10 cellular contexts compared by ENCODE assay signal in the genomic region with DNA sequence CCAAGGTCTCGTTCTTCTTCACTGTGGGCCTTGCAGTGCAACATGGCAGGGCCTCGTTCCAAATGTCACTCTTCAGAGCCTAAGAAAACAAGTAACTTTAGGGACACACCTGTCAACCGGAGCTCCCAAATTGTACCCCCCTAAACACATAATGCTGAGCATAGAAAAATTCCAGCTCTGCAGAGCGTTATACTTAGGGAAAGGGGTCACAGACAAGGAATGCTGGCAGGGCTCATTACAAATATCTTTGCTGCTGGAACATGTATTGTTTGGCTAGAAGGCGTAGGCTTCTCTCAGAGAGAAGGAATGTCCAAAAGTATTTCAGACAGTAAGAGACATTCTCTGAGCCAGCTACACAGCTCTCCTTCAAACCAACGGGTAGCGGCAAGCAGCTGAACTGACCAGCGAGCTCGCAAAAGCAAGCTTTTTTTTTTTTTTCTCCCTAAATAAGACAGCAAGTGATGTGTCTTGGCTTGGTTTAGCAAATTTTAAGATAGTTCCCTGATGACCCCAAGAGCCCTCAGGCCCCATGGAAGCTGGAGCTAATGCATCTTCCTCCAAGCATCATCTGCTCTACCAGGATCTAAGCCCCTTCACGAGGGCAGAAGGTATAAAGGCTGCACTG. TPM values are rescaled to one million over a fixed set of nuclear protein-coding genes. Genes with fewer than 3 reads are reported as not detected.
DNase-seq lines count a peak whose midpoint lies in the region; ATAC-seq and TF ChIP-seq lines count a peak whose summit lies in the region.
"Had no signal": no experiment of that assay in that cellular context is flagged by ENCODE, and none has a peak within 500 bp of the region (broad histone marks: within the 10 kb centered on the region; RNA-seq: fewer than 3 reads in every experiment).

No MANE protein-coding gene starts in this region.

- ATAC-seq in effector memory CD8-positive, alpha-beta T cell (replicated peaks), result no peak
- ATAC-seq in GM21717 (IDR thresholded peaks at IDR 0.05; ENCODE audit: unreplicated experiment), result no peak
- ATAC-seq: activated CD8-positive, alpha-beta T cell treated with anti-CD3 and anti-CD28 coated beads, Interleukin-2, amount 10 ng/mL, durations not matched to agents 7 days and 5 days had no signal

- no peaks in the 10 kb centered on the region for H3K27me3 Mint-ChIP-seq in activated CD4-positive, alpha-beta memory T cell treated with anti-CD3 and anti-CD28 coated beads, Interleukin-2, amount 10 ng/mL, durations not matched to agents 7 days and 5 days
- H3K27me3 Mint-ChIP-seq in activated CD4-positive, alpha-beta memory T cell treated with anti-CD3 and anti-CD28 coated beads for 36 hours, result no peaks in the 10 kb centered on the region
- no peaks in the 10 kb centered on the region for H3K27me3 Mint-ChIP-seq in effector memory CD8-positive, alpha-beta T cell

- H3K27ac ChIP-seq in muscle layer of colon (ENCODE audit: low read depth, low read length) (peak overlapping the region; percentile 53), uterus (peak overlapping the region; percentile 61 to 77), WERI-Rb-1 (no peak overlapping the region)

- no peak for TF ChIP-seq POLR2A in uterus (IDR thresholded peaks at IDR 0.05)

- H3K27me3 ChIP-seq in muscle layer of colon (ENCODE audit: control insufficient read depth in 1 of 2, insufficient read depth in 2 of 2, low read length in 2 of 2), result no peaks in the 10 kb centered on the region
- no peaks in the 10 kb centered on the region for H3K27me3 ChIP-seq in uterus
- H3K27me3 ChIP-seq in WERI-Rb-1 (ENCODE audit: insufficient read depth, low read depth, severe bottlenecking), result no peaks in the 10 kb centered on the region

- peaks cover 81% of the 10 kb centered on the region for H3K36me3 Mint-ChIP-seq in activated CD4-positive, alpha-beta memory T cell treated with anti-CD3 and anti-CD28 coated beads, Interleukin-2, amount 10 ng/mL, durations not matched to agents 7 days and 5 days (ENCODE audit: low read depth)
- peaks cover 34% of the 10 kb centered on the region for H3K36me3 Mint-ChIP-seq in activated CD4-positive, alpha-beta memory T cell treated with anti-CD3 and anti-CD28 coated beads for 36 hours
- peaks cover 7% of the 10 kb centered on the region for H3K36me3 Mint-ChIP-seq in effector memory CD8-positive, alpha-beta T cell (ENCODE audit: insufficient read depth)

- peak overlapping the region; percentile 88 for H3K27ac Mint-ChIP-seq in activated CD4-positive, alpha-beta memory T cell treated with anti-CD3 and anti-CD28 coated beads, Interleukin-2, amount 10 ng/mL, durations not matched to agents 7 days and 5 days
- no peak overlapping the region for H3K27ac Mint-ChIP-seq in activated CD4-positive, alpha-beta memory T cell treated with anti-CD3 and anti-CD28 coated beads for 36 hours
- peak overlapping the region; percentile 87 to 92 for H3K27ac Mint-ChIP-seq in effector memory CD8-positive, alpha-beta T cell

- CTCF ChIA-PET in activated CD4-positive, alpha-beta memory T cell treated with anti-CD3 and anti-CD28 coated beads, Interleukin-2, amount 10 ng/mL, durations not matched to agents 7 days and 5 days (lab: Charles Lee), result interaction anchor here (0.6 to 1.4 kb wide), 7 partner anchors 24 to 269 kb away, joined by 3 to 4 read pairs (median 3); a partner anchor contains a TSS
- CTCF ChIA-PET in activated CD4-positive, alpha-beta memory T cell treated with anti-CD3 and anti-CD28 coated beads for 36 hours (lab: Charles Lee), result interaction anchor here (0.6 kb wide), 1 partner anchor 212 kb away, joined by 4 read pairs; no protein-coding TSS in a partner anchor

- H3K36me3 ChIP-seq in muscle layer of colon (ENCODE audit: insufficient read depth, low read length) (peaks cover 25% of the 10 kb centered on the region), uterus (no peaks in the 10 kb centered on the region), WERI-Rb-1 (peaks cover 77% of the 10 kb centered on the region)

- intact Hi-C loops in activated CD4-positive, alpha-beta memory T cell treated with anti-CD3 and anti-CD28 coated beads for 36 hours (cut with micrococcal nuclease), result loop anchor here (10.0 kb wide), 1 partner anchor 268 kb away; a partner anchor contains a TSS
- intact Hi-C loops in uterus (cut with DNase I; ENCODE audit: low total_unique reads), result no loop called here

- no peak for DNase-seq in activated CD4-positive, alpha-beta memory T cell treated with anti-CD3 and anti-CD28 coated beads, Interleukin-2, amount 10 ng/mL, durations not matched to agents 7 days and 5 days
- DNase-seq in activated CD4-positive, alpha-beta memory T cell treated with anti-CD3 and anti-CD28 coated beads for 36 hours, result no peak
- DNase-seq in effector memory CD8-positive, alpha-beta T cell, result no peak
- DNase-seq in uterus (no peak), NCI-H1105 (lab: John Stamatoyannopoulos, UW) (no peak), WERI-Rb-1 (no peak)
- DNase-seq: activated CD8-positive, alpha-beta T cell treated with anti-CD3 and anti-CD28 coated beads, Interleukin-2, amount 10 ng/mL, durations not matched to agents 7 days and 5 days had no signal

- TF ChIP-seq CTCF in uterus (IDR thresholded peaks at IDR 0.05) (no peak), WERI-Rb-1 (IDR thresholded peaks at IDR 0.05; ENCODE audit: low read depth, low read length) (no peak)

- no peak overlapping the region for H3K9ac ChIP-seq in muscle layer of colon (ENCODE audit: low read length)

- H3K4me1 ChIP-seq in muscle layer of colon (ENCODE audit: insufficient read depth, low read length), result peaks cover 32% of the 10 kb centered on the region
- peaks cover 7 to 16% of the 10 kb centered on the region in 2 donors for H3K4me1 ChIP-seq in uterus

- H3K4me3 Mint-ChIP-seq in activated CD4-positive, alpha-beta memory T cell treated with anti-CD3 and anti-CD28 coated beads, Interleukin-2, amount 10 ng/mL, durations not matched to agents 7 days and 5 days, result no peak overlapping the region
- H3K4me3 Mint-ChIP-seq in activated CD4-positive, alpha-beta memory T cell treated with anti-CD3 and anti-CD28 coated beads for 36 hours, result no peak overlapping the region
- H3K4me3 Mint-ChIP-seq in effector memory CD8-positive, alpha-beta T cell, result no peak overlapping the region
- H3K4me3 Mint-ChIP-seq: activated CD8-positive, alpha-beta T cell treated with anti-CD3 and anti-CD28 coated beads, Interleukin-2, amount 10 ng/mL, durations not matched to agents 7 days and 5 days had no signal

- H3K9me3 ChIP-seq in muscle layer of colon (ENCODE audit: low read length), result no peaks in the 10 kb centered on the region
- no peaks in the 10 kb centered on the region for H3K9me3 ChIP-seq in uterus
- H3K9me3 ChIP-seq in WERI-Rb-1 (ENCODE audit: severe bottlenecking), result no peaks in the 10 kb centered on the region

- POLR2A ChIA-PET in activated CD4-positive, alpha-beta memory T cell treated with anti-CD3 and anti-CD28 coated beads, Interleukin-2, amount 10 ng/mL, durations not matched to agents 7 days and 5 days (lab: Charles Lee), result interaction anchor here (0.6 to 2.4 kb wide), 3 partner anchors 24 to 199 kb away, joined by 4 to 18 read pairs (median 10); a partner anchor contains a TSS
- POLR2A ChIA-PET in activated CD4-positive, alpha-beta memory T cell treated with anti-CD3 and anti-CD28 coated beads for 36 hours (lab: Charles Lee), result interaction anchor here (0.5 kb wide), 1 partner anchor 38 kb away, joined by 3 read pairs; no protein-coding TSS in a partner anchor

- H3K4me1 Mint-ChIP-seq in activated CD4-positive, alpha-beta memory T cell treated with anti-CD3 and anti-CD28 coated beads, Interleukin-2, amount 10 ng/mL, durations not matched to agents 7 days and 5 days, result peaks cover 86% of the 10 kb centered on the region
- H3K4me1 Mint-ChIP-seq in activated CD4-positive, alpha-beta memory T cell treated with anti-CD3 and anti-CD28 coated beads for 36 hours (ENCODE audit: low read depth), result peaks cover 35% of the 10 kb centered on the region
- peaks cover 36 to 48% of the 10 kb centered on the region in 2 donors for H3K4me1 Mint-ChIP-seq in effector memory CD8-positive, alpha-beta T cell (ENCODE audit: low read depth in 2 of 2)

- H3K9me3 Mint-ChIP-seq in activated CD4-positive, alpha-beta memory T cell treated with anti-CD3 and anti-CD28 coated beads, Interleukin-2, amount 10 ng/mL, durations not matched to agents 7 days and 5 days, result peaks cover 5% of the 10 kb centered on the region
- H3K9me3 Mint-ChIP-seq in activated CD4-positive, alpha-beta memory T cell treated with anti-CD3 and anti-CD28 coated beads for 36 hours, result no peaks in the 10 kb centered on the region
- no peaks in the 10 kb centered on the region for H3K9me3 Mint-ChIP-seq in effector memory CD8-positive, alpha-beta T cell

- H3K4me3 ChIP-seq in muscle layer of colon (ENCODE audit: low read depth in 1 of 2, low read length in 2 of 2) (no peak overlapping the region), uterus (no peak overlapping the region), WERI-Rb-1 (ENCODE audit: low read depth, low read length) (no peak overlapping the region)

RNA-seq across cellular contexts. Expression of a gene that starts 24.5 kb away (rescaled TPM):
- total RNA-seq in activated CD4-positive, alpha-beta memory T cell treated with anti-CD3 and anti-CD28 coated beads, Interleukin-2, amount 10 ng/mL, durations not matched to agents 7 days and 5 days, result 10 to 100 TPM; 56.7 to 57.4 TPM
- 10 to 100 TPM; 27.4 to 30.2 TPM for total RNA-seq in activated CD4-positive, alpha-beta memory T cell treated with anti-CD3 and anti-CD28 coated beads for 36 hours
- 10 to 100 TPM in 2 of 4 donors, 1 to 10 TPM in 2; 8.7 to 55.4 (median 10.7) TPM for total RNA-seq in uterus

RNA-seq across cellular contexts. Expression of a gene that starts 47.0 kb away (rescaled TPM):
- total RNA-seq in activated CD4-positive, alpha-beta memory T cell treated with anti-CD3 and anti-CD28 coated beads, Interleukin-2, amount 10 ng/mL, durations not matched to agents 7 days and 5 days, result not detected
- not detected for total RNA-seq in activated CD4-positive, alpha-beta memory T cell treated with anti-CD3 and anti-CD28 coated beads for 36 hours
- total RNA-seq in uterus, result not detected
- total RNA-seq: activated CD8-positive, alpha-beta T cell treated with anti-CD3 and anti-CD28 coated beads, Interleukin-2, amount 10 ng/mL, durations not matched to agents 7 days and 5 days; mononuclear cell had no signal
